18 cellular contexts compared by ENCODE assay signal in genomic region chr7:77731716-77732115, GRCh38.
"Had no signal": no experiment of that assay in that cellular context is flagged by ENCODE, and none has a peak within 500 bp of the region (broad histone marks: within the 10 kb centered on the region; RNA-seq: fewer than 3 reads in every experiment).

No MANE protein-coding gene starts in this region.

- H3K27me3 ChIP-seq: heart left ventricle, right atrium auricular region, suprapubic skin, thyroid gland had no signal

- H3K36me3 ChIP-seq: right atrium auricular region, suprapubic skin, thyroid gland had no signal

- H3K27me3 Mint-ChIP-seq: naive B cell, type B pancreatic cell had no signal

- H3K9me3 ChIP-seq: heart left ventricle, right atrium auricular region, suprapubic skin, thyroid gland had no signal

- H3K4me3 Mint-ChIP-seq: naive B cell, neural crest cell, type B pancreatic cell had no signal

- ATAC-seq: heart left ventricle; left colon; left ventricle myocardium superior; stimulated activated naive CD8-positive, alpha-beta T cell treated with anti-CD3 and anti-CD28 coated beads, Interleukin-15, Interleukin-2, amounts not matched to agents 100 U/mL and 50 U/mL, for 24 hours had no signal

- DNase-seq: effector memory CD4-positive, alpha-beta T cell; heart left ventricle; hippocampal formation; left colon; left ventricle myocardium superior; mesendoderm; naive B cell; posterior cingulate gyrus; small intestine; stimulated activated CD4-positive, alpha-beta T cell treated with anti-CD3 and anti-CD28 coated beads, Interleukin-2, amount 100 ng/mL, for 48 hours; stimulated activated naive CD8-positive, alpha-beta T cell treated with anti-CD3 and anti-CD28 coated beads, Interleukin-15, Interleukin-2, amounts not matched to agents 100 U/mL and 50 U/mL, for 24 hours; thyroid gland had no signal

- H3K4me3 ChIP-seq: heart left ventricle, right atrium auricular region, suprapubic skin, thyroid gland had no signal

- H3K27ac Mint-ChIP-seq: type B pancreatic cell had no signal

- FAIRE-seq: frontal cortex, small intestine, urothelium cell line had no signal

- H3K36me3 Mint-ChIP-seq: naive B cell had no signal

- H3K27ac ChIP-seq: heart left ventricle, right atrium auricular region, suprapubic skin, thyroid gland had no signal

- H3K9me3 Mint-ChIP-seq: naive B cell, neural crest cell, type B pancreatic cell had no signal
